In the genomic region with DNA sequence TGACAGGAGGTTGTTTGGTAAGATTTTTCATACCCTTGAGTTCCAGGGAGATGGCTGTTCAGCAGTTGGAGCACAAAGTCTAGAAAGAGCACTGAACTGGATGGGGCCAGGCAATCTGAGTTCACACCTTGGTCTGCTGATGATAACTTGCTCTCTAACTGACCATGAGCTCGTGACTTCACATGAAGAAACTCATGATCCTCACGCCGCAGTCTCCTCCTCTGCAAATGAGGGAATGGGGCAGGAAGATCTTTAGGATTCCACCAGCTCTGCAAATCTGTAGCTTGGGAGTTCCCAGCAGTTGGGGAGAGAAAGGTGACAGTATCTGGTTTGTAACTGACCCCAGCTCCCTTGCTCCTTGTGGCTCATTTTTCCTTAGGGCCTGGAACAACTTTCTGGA, we compare ENCODE assay signal across 21 cellular contexts. TPM values are rescaled to one million over a fixed set of nuclear protein-coding genes. Genes with fewer than 3 reads are reported as not detected.
DNase-seq lines count a peak whose midpoint lies in the region; ATAC-seq and TF ChIP-seq lines count a peak whose summit lies in the region.
"Had no signal": no experiment of that assay in that cellular context is flagged by ENCODE, and none has a peak within 500 bp of the region (broad histone marks: within the 10 kb centered on the region; RNA-seq: fewer than 3 reads in every experiment).

No MANE protein-coding gene starts in this region.

- no peak overlapping the region for H3K4me2 ChIP-seq in neural progenitor cell
- H3K4me2 ChIP-seq: SK-N-SH had no signal

- POLR2A ChIA-PET in A673 (lab: Charles Lee; ENCODE audit: low non-redundant PET) = no interaction called here

- H3K36me3 ChIP-seq in neural progenitor cell (no peaks in the 10 kb centered on the region), upper lobe of left lung (no peaks in the 10 kb centered on the region), A673 (ENCODE audit: insufficient read depth, low read length, poor library complexity, severe bottlenecking) (no peaks in the 10 kb centered on the region)

- H3K4me1 ChIP-seq in right cardiac atrium (ENCODE audit: control insufficient read depth, insufficient read depth, low read length) = peaks cover 24% of the 10 kb centered on the region
- peaks cover 39% of the 10 kb centered on the region for H3K4me1 ChIP-seq in neural progenitor cell
- H3K4me1 ChIP-seq in upper lobe of left lung = peaks cover 14 to 25% (median 17%) of the 10 kb centered on the region in 4 donors
- peaks cover 5% of the 10 kb centered on the region for H3K4me1 ChIP-seq in A673 (ENCODE audit: insufficient read depth, low read length, poor library complexity, severe bottlenecking)

- H3K27me3 Mint-ChIP-seq in neural progenitor cell (ENCODE audit: insufficient read depth, low read depth) = no peaks in the 10 kb centered on the region

- peaks cover 29% of the 10 kb centered on the region for H3F3A ChIP-seq in neural progenitor cell (ENCODE audit: low read depth)

- DNase-seq in right cardiac atrium (no peak), cardiac septum (ENCODE audit: low spot score) (no peak), dorsolateral prefrontal cortex (no peak), neural progenitor cell (ENCODE audit: low spot score) (no peak), upper lobe of left lung (no peak), A673 (ENCODE audit: low spot score) (no peak)
- DNase-seq: EL; GF-D8; HFFc6; NCI-H1105 treated with DMSO at 0.1 percent for 48 hours; NCI-H2029 treated with DMSO at 0.1 percent for 48 hours; NCI-H524; NCI-H774; NK-92 treated with Interleukin-12 subunit alpha and Interleukin-12 subunit beta, amount 100 ng/mL, for 24 hours; SHP77 treated with DMSO at 0.1 percent for 48 hours; SK-N-SH had no signal

- H3K9me3 ChIP-seq in right cardiac atrium (ENCODE audit: control insufficient read depth, low read length) (no peaks in the 10 kb centered on the region), neural progenitor cell (ENCODE audit: low read depth) (no peaks in the 10 kb centered on the region), upper lobe of left lung (no peaks in the 10 kb centered on the region), A673 (ENCODE audit: low read depth, low read length, poor library complexity, severe bottlenecking) (no peaks in the 10 kb centered on the region)
- H3K9me3 ChIP-seq: SK-N-SH had no signal

- H3K9me3 Mint-ChIP-seq in neural progenitor cell = no peaks in the 10 kb centered on the region
- H3K9me3 Mint-ChIP-seq: HFFc6 had no signal

- no peak overlapping the region for H3K4me3 Mint-ChIP-seq in neural progenitor cell
- H3K4me3 Mint-ChIP-seq: CD14-positive monocyte, HFFc6 had no signal

- WGBS in right cardiac atrium = 93% methylated on average over 3 of the region's 3 CpGs
- 94 to 98% methylated on average over 3 of the region's 3 CpGs for WGBS in upper lobe of left lung, 2 donors

- no peak for TF ChIP-seq EP300 in upper lobe of left lung (IDR thresholded peaks at IDR 0.05)

- H2AFZ ChIP-seq in neural progenitor cell (replicated peaks) = no peak overlapping the region

- CTCF ChIA-PET in A673 (lab: Charles Lee) = no interaction called here

- H3K79me2 ChIP-seq in neural progenitor cell (ENCODE audit: low read depth) = no peaks in the 10 kb centered on the region

- H3K27ac ChIP-seq in right cardiac atrium (ENCODE audit: low read length) (peak overlapping the region; percentile 8), dorsolateral prefrontal cortex (peak overlapping the region; percentile 77 to 100 (median 98)), neural progenitor cell (no peak overlapping the region), upper lobe of left lung (no peak overlapping the region), A673 (ENCODE audit: low read depth, low read length, poor library complexity, severe bottlenecking) (no peak overlapping the region)
- H3K27ac ChIP-seq: HL-60, RWPE1 had no signal

- H3K9ac ChIP-seq in neural progenitor cell = no peak overlapping the region
- H3K9ac ChIP-seq: SK-N-SH had no signal

- peak overlapping the region; percentile 9 for H3K27ac Mint-ChIP-seq in neural progenitor cell
- H3K27ac Mint-ChIP-seq: CD14-positive monocyte, HFFc6 had no signal

- TF ChIP-seq CTCF in dorsolateral prefrontal cortex (IDR thresholded peaks at IDR 0.05 in 54 of 56, conservative IDR thresholded peaks at IDR 0.05 in 2 of 56; ENCODE audit: low read depth in 1 of 56, partially characterized antibody in 56 of 56) (no peak), neural progenitor cell (IDR thresholded peaks at IDR 0.05) (no peak), upper lobe of left lung (IDR thresholded peaks at IDR 0.05) (no peak), A673 (conservative IDR thresholded peaks at IDR 0.05; ENCODE audit: low read depth, low read length) (no peak)

- H3K4me3 ChIP-seq in right cardiac atrium (ENCODE audit: low read length) (no peak overlapping the region), dorsolateral prefrontal cortex (no peak overlapping the region), neural progenitor cell (no peak overlapping the region), upper lobe of left lung (no peak overlapping the region), A673 (ENCODE audit: low read depth, low read length, poor library complexity, severe bottlenecking) (no peak overlapping the region)

- H3K27me3 ChIP-seq in right cardiac atrium (ENCODE audit: control insufficient read depth, insufficient read depth) (no peaks in the 10 kb centered on the region), dorsolateral prefrontal cortex (no peaks in the 10 kb centered on the region), neural progenitor cell (no peaks in the 10 kb centered on the region), upper lobe of left lung (no peaks in the 10 kb centered on the region), A673 (replicated peaks; ENCODE audit: insufficient read depth, low read depth, low read length, poor library complexity) (no peaks in the 10 kb centered on the region)

- peaks cover 70% of the 10 kb centered on the region for H3K4me1 Mint-ChIP-seq in neural progenitor cell

- intact Hi-C loops in right cardiac atrium (cut with DNase I) (no loop called here), cardiac septum (cut with DNase I) (no loop called here), dorsolateral prefrontal cortex (cut with DNase I) (loop anchor here in 1 of 2 donors (5.0 kb wide), 1 partner anchor 60 kb away; no protein-coding TSS in a partner anchor), A673 (cut with micrococcal nuclease; ENCODE audit: unreplicated experiment) (no loop called here)

- no peaks in the 10 kb centered on the region for H3K36me3 Mint-ChIP-seq in neural progenitor cell
- H3K36me3 Mint-ChIP-seq: CD14-positive monocyte had no signal

- no peaks in the 10 kb centered on the region for H4K20me1 ChIP-seq in neural progenitor cell (ENCODE audit: low read depth)

- no peak for TF ChIP-seq POLR2A in upper lobe of left lung (IDR thresholded peaks at IDR 0.05)

- BruUV-seq in A673 (replicated peaks; lab: Mats Ljungman, UMichigan) = no TSS peak

- ATAC-seq in right cardiac atrium = no peak
- no peak for ATAC-seq in upper lobe of left lung (ENCODE audit: low FRiP score in 2 of 2)
- no peak for ATAC-seq in HG03135 (IDR thresholded peaks at IDR 0.05; ENCODE audit: unreplicated experiment)

RNA-seq across cellular contexts. Expression of a gene that starts 33.7 kb away (rescaled TPM):
- 10 to 100 TPM in 3 of 4 donors, 1 to 10 TPM in 1; 5.8 to 13.7 (median 11.3) TPM for total RNA-seq in right cardiac atrium
- polyA plus RNA-seq in right cardiac atrium = 6.9 TPM
- total RNA-seq in cardiac septum = 2.7 TPM
- 100 to 1,000 TPM in 88 of 120 experiments, 10 to 100 TPM in 32; 75.5 to 144 (median 107) TPM for total RNA-seq in dorsolateral prefrontal cortex
- 1.0 and 3.3 TPM in 2 replicates for total RNA-seq in neural progenitor cell (ENCODE audit: low replicate concordance)
- 1 to 10 TPM in 5 of 6 donors, under 1 TPM in 1; 0.79 to 9.0 (median 2.0) TPM for total RNA-seq in upper lobe of left lung
- 3.8 and 4.4 TPM in 2 replicates for total RNA-seq in A673 (2021)
- total RNA-seq: HT-29 had no signal
- polyA plus RNA-seq: CD14-positive monocyte had no signal

Comparison
In these comparisons a context has a peak if more than half of its experiments do, and no peak if none do; other contexts are left out.
1. H3K27ac ChIP-seq: peak in right cardiac atrium (single experiment) and dorsolateral prefrontal cortex (59 of 59); none in neural progenitor cell (single experiment), upper lobe of left lung (0 of 4) and A673 (single experiment).
2. RNA of a gene that starts 33.7 kb away (total RNA-seq): 75.5 to 144 TPM in dorsolateral prefrontal cortex; 5.8 to 13.7 TPM in right cardiac atrium, 3.8 to 4.4 TPM in A673, 2.7 TPM in cardiac septum (single experiment), 0.79 to 9.0 TPM in upper lobe of left lung and 1.0 to 3.3 TPM in neural progenitor cell; every median in the first group is over 4 times any median in the second.